Comparison of ENCODE assay signal across 9 cellular contexts in genomic region chr2:130920417-130921030, GRCh38.
A peak's percentile ranks its signal among the peaks of the same experiment; 100 is the strongest.
DNase-seq lines count a peak whose midpoint lies in the region; ATAC-seq and TF ChIP-seq lines count a peak whose summit lies in the region.
"Had no signal": no experiment of that assay in that cellular context is flagged by ENCODE, and none has a peak within 500 bp of the region (broad histone marks: within the 10 kb centered on the region; RNA-seq: fewer than 3 reads in every experiment).

No MANE protein-coding gene starts in this region.

- POLR2A ChIA-PET in CD8-positive, alpha-beta memory T cell (lab: Charles Lee), result interaction anchor here (0.7 kb wide), 1 partner anchor 123 kb away, joined by 3 read pairs; no protein-coding TSS in a partner anchor

- H3K79me2 ChIP-seq in neural progenitor cell (ENCODE audit: low read depth), result no peaks in the 10 kb centered on the region

- no peak overlapping the region for H3K27ac Mint-ChIP-seq in CD8-positive, alpha-beta memory T cell
- H3K27ac Mint-ChIP-seq in neural progenitor cell, result no peak overlapping the region

- peaks cover 0 to 12% of the 10 kb centered on the region in 2 donors for H3K27me3 Mint-ChIP-seq in CD8-positive, alpha-beta memory T cell
- H3K27me3 Mint-ChIP-seq in neural progenitor cell (ENCODE audit: insufficient read depth, low read depth), result peaks cover 2% of the 10 kb centered on the region

- no peaks in the 10 kb centered on the region for H3K9me3 ChIP-seq in CD8-positive, alpha-beta memory T cell (ENCODE audit: low read length)
- H3K9me3 ChIP-seq in neural progenitor cell (ENCODE audit: low read depth) (no peaks in the 10 kb centered on the region), thoracic aorta (no peaks in the 10 kb centered on the region)

- TF ChIP-seq CTCF in neural progenitor cell (IDR thresholded peaks at IDR 0.05) (peak; percentile 96), thoracic aorta (IDR thresholded peaks at IDR 0.05) (peak; percentile 58)

- ATAC-seq in thoracic aorta (ENCODE audit: insufficient number of reproducible peaks, low FRiP score, low read depth) (no peak), GM19035 (IDR thresholded peaks at IDR 0.05; ENCODE audit: unreplicated experiment) (no peak)

- no peaks in the 10 kb centered on the region for H3K27me3 ChIP-seq in CD8-positive, alpha-beta memory T cell (ENCODE audit: insufficient read depth, low read length, poor library complexity, severe bottlenecking)
- H3K27me3 ChIP-seq in neural progenitor cell, result no peaks in the 10 kb centered on the region
- H3K27me3 ChIP-seq in thoracic aorta (replicated peaks; ENCODE audit: insufficient read depth), result no peaks in the 10 kb centered on the region

- H3K4me1 ChIP-seq in CD8-positive, alpha-beta memory T cell (ENCODE audit: insufficient read depth, low read length), result no peaks in the 10 kb centered on the region
- H3K4me1 ChIP-seq in neural progenitor cell (peaks cover 7% of the 10 kb centered on the region), thoracic aorta (ENCODE audit: control insufficient read depth in 1 of 2, low read depth in 2 of 2) (no peaks in the 10 kb centered on the region)

- H3K36me3 Mint-ChIP-seq in CD8-positive, alpha-beta memory T cell, result no peaks in the 10 kb centered on the region
- H3K36me3 Mint-ChIP-seq in neural progenitor cell, result no peaks in the 10 kb centered on the region

- H3K4me3 ChIP-seq in CD8-positive, alpha-beta memory T cell (ENCODE audit: low read length), result no peak overlapping the region
- no peak overlapping the region for H3K4me3 ChIP-seq in neural progenitor cell
- no peak overlapping the region for H3K4me3 ChIP-seq in thoracic aorta

- H3K9me3 Mint-ChIP-seq in CD8-positive, alpha-beta memory T cell, result peaks cover 0 to under 1% (median 0%) of the 10 kb centered on the region in 5 donors
- H3K9me3 Mint-ChIP-seq in neural progenitor cell, result no peaks in the 10 kb centered on the region
- H3K9me3 Mint-ChIP-seq: IgD-negative memory B cell had no signal

- peak; percentile 10 to 69 (median 40) for DNase-seq in CD8-positive, alpha-beta memory T cell
- peak; percentile 67 for DNase-seq in HT-29 (ENCODE audit: low spot score)
- peak; percentile 68 for DNase-seq in OCI-M1 (lab: John Stamatoyannopoulos, UW)
- peak; percentile 73 to 76 for DNase-seq in activated T-cell treated with anti-CD3 and anti-CD28 coated beads, Interleukin-2, amount 50 U/mL, for 48 hours
- DNase-seq in fibroblast of peridontal ligament (ENCODE audit: extremely low read depth), result peak; percentile 58
- peak; percentile 85 for DNase-seq in neural progenitor cell (ENCODE audit: low spot score)
- no peak for DNase-seq in thoracic aorta (ENCODE audit: low spot score)

- H2AFZ ChIP-seq in neural progenitor cell (replicated peaks), result no peak overlapping the region

- no peak overlapping the region for H3K27ac ChIP-seq in CD8-positive, alpha-beta memory T cell (ENCODE audit: low read depth, low read length)
- H3K27ac ChIP-seq in neural progenitor cell (no peak overlapping the region), thoracic aorta (no peak overlapping the region)

- no peaks in the 10 kb centered on the region for H3K36me3 ChIP-seq in CD8-positive, alpha-beta memory T cell (ENCODE audit: insufficient read depth, low read length)
- H3K36me3 ChIP-seq in neural progenitor cell (no peaks in the 10 kb centered on the region), thoracic aorta (no peaks in the 10 kb centered on the region)

- H3K9ac ChIP-seq in neural progenitor cell, result no peak overlapping the region

- H3K4me2 ChIP-seq in neural progenitor cell, result no peak overlapping the region

- H3K4me1 Mint-ChIP-seq in CD8-positive, alpha-beta memory T cell, result no peaks in the 10 kb centered on the region
- H3K4me1 Mint-ChIP-seq in neural progenitor cell, result no peaks in the 10 kb centered on the region
- H3K4me1 Mint-ChIP-seq: IgD-negative memory B cell had no signal

- no peaks in the 10 kb centered on the region for H4K20me1 ChIP-seq in neural progenitor cell (ENCODE audit: low read depth)

- peaks cover 2% of the 10 kb centered on the region for H3F3A ChIP-seq in neural progenitor cell (ENCODE audit: low read depth)

- CTCF ChIA-PET in CD8-positive, alpha-beta memory T cell (lab: Charles Lee), result interaction anchor here (0.8 to 1.5 kb wide), 5 partner anchors 13 to 124 kb away, joined by 3 to 8 read pairs (median 3); no protein-coding TSS in a partner anchor

- no peak overlapping the region for H3K4me3 Mint-ChIP-seq in CD8-positive, alpha-beta memory T cell
- H3K4me3 Mint-ChIP-seq in neural progenitor cell, result no peak overlapping the region
- H3K4me3 Mint-ChIP-seq: IgD-negative memory B cell had no signal
